ENCODE assay signal across 8 cellular contexts in genomic region chr17:18855831-18856624, GRCh38. TPM values are rescaled to one million over a fixed set of nuclear protein-coding genes. Genes with fewer than 3 reads are reported as not detected.
DNase-seq lines count a peak whose midpoint lies in the region; ATAC-seq and TF ChIP-seq lines count a peak whose summit lies in the region.

No MANE protein-coding gene starts in this region.

- no peak for TF ChIP-seq CTCF in C4-2B (conservative IDR thresholded peaks at IDR 0.05)

- H3K4me3 Mint-ChIP-seq in dendritic cell treated with granulocyte-macrophage colony-stimulating factor and Interleukin-4, amounts not matched to agents 40 ng/mL and 50 ng/mL, for 4 days = peak overlapping the region; percentile 85

- ATAC-seq in GM19372 (IDR thresholded peaks at IDR 0.05; ENCODE audit: low read depth, unreplicated experiment) (peak; percentile 69), HG03521 (IDR thresholded peaks at IDR 0.05; ENCODE audit: unreplicated experiment) (peak; percentile 74), left lobe of liver (peak; percentile 70)

- intact Hi-C loops in dendritic cell treated with granulocyte-macrophage colony-stimulating factor and Interleukin-4, amounts not matched to agents 40 ng/mL and 50 ng/mL, for 4 days (cut with micrococcal nuclease) = loop anchor here (5.0 kb wide), 1 partner anchor 74 kb away; the partner anchor contains the start of gene TVP23B

- H3K27ac Mint-ChIP-seq in dendritic cell treated with granulocyte-macrophage colony-stimulating factor and Interleukin-4, amounts not matched to agents 40 ng/mL and 50 ng/mL, for 4 days = peak overlapping the region; percentile 85

- peaks cover 6% of the 10 kb centered on the region for H3K36me3 Mint-ChIP-seq in dendritic cell treated with granulocyte-macrophage colony-stimulating factor and Interleukin-4, amounts not matched to agents 40 ng/mL and 50 ng/mL, for 4 days (ENCODE audit: low read depth)

- no peaks in the 10 kb centered on the region for H3K9me3 Mint-ChIP-seq in dendritic cell treated with granulocyte-macrophage colony-stimulating factor and Interleukin-4, amounts not matched to agents 40 ng/mL and 50 ng/mL, for 4 days

- peak; percentile 94 for DNase-seq in NCI-H69 (lab: John Stamatoyannopoulos, UW)
- DNase-seq in activated CD4-positive, alpha-beta T cell treated with anti-CD3 and anti-CD28 coated beads, Interleukin-2, amount 50 U/mL, for 1 hour = peak; percentile 84
- DNase-seq in left lobe of liver (ENCODE audit: low spot score) = peak; percentile 89
- DNase-seq in stimulated activated CD4-positive, alpha-beta T cell treated with anti-CD3 and anti-CD28 coated beads, Interleukin-2, amount 100 ng/mL, for 24 hours = peak; percentile 85 to 87

- H3K27me3 Mint-ChIP-seq in dendritic cell treated with granulocyte-macrophage colony-stimulating factor and Interleukin-4, amounts not matched to agents 40 ng/mL and 50 ng/mL, for 4 days = no peaks in the 10 kb centered on the region

- peaks cover 41% of the 10 kb centered on the region for H3K4me1 Mint-ChIP-seq in dendritic cell treated with granulocyte-macrophage colony-stimulating factor and Interleukin-4, amounts not matched to agents 40 ng/mL and 50 ng/mL, for 4 days (ENCODE audit: low read depth)

- H3K27ac ChIP-seq in C4-2B = peak overlapping the region; percentile 54

RNA-seq across cellular contexts. Expression of gene PRPSAP2, which starts 1.9 kb away (rescaled TPM):
- total RNA-seq in left lobe of liver = 15.6 TPM

Comparison
In these comparisons a context has a peak if more than half of its experiments do, and no peak if none do; other contexts are left out.
1. Peak in every context shown above with its lines: DNase-seq, ATAC-seq and H3K27ac ChIP-seq.